ENCODE assay signal across 8 cellular contexts in genomic region chr11:111978028-111978771, GRCh38. TPM values are rescaled to one million over a fixed set of nuclear protein-coding genes. Genes with fewer than 3 reads are reported as not detected.
DNase-seq lines count a peak whose midpoint lies in the region; ATAC-seq lines count a peak whose summit lies in the region.

No MANE protein-coding gene starts in this region.

- H3K9me3 Mint-ChIP-seq in activated naive CD4-positive, alpha-beta T cell treated with anti-CD3 and anti-CD28 coated beads, Interleukin-2, amount 10 ng/mL, durations not matched to agents 7 days and 5 days: no peaks in the 10 kb centered on the region
- H3K9me3 Mint-ChIP-seq in activated naive CD4-positive, alpha-beta T cell treated with anti-CD3 and anti-CD28 coated beads, Interleukin-2, amount 50 U/mL, for 72 hours: no peaks in the 10 kb centered on the region
- no peaks in the 10 kb centered on the region for H3K9me3 Mint-ChIP-seq in activated naive CD8-positive, alpha-beta T cell treated with anti-CD3 and anti-CD28 coated beads, Interleukin-2, amount 10 ng/mL, durations not matched to agents 7 days and 5 days

- ATAC-seq in activated naive CD4-positive, alpha-beta T cell treated with anti-CD3 and anti-CD28 coated beads, Interleukin-2, amount 50 U/mL, for 72 hours: no peak
- no peak for ATAC-seq in activated naive CD8-positive, alpha-beta T cell treated with anti-CD3 and anti-CD28 coated beads, Interleukin-2, amount 10 ng/mL, durations not matched to agents 7 days and 5 days (ENCODE audit: low read depth)

- no peak overlapping the region for H3K27ac Mint-ChIP-seq in activated naive CD4-positive, alpha-beta T cell treated with anti-CD3 and anti-CD28 coated beads, Interleukin-2, amount 10 ng/mL, durations not matched to agents 7 days and 5 days
- H3K27ac Mint-ChIP-seq in activated naive CD4-positive, alpha-beta T cell treated with anti-CD3 and anti-CD28 coated beads, Interleukin-2, amount 50 U/mL, for 72 hours: no peak overlapping the region
- H3K27ac Mint-ChIP-seq in activated naive CD8-positive, alpha-beta T cell treated with anti-CD3 and anti-CD28 coated beads, Interleukin-2, amount 10 ng/mL, durations not matched to agents 7 days and 5 days: no peak overlapping the region

- no peak for DNase-seq in activated naive CD4-positive, alpha-beta T cell treated with anti-CD3 and anti-CD28 coated beads, Interleukin-2, amount 10 ng/mL, durations not matched to agents 7 days and 5 days
- DNase-seq in activated naive CD4-positive, alpha-beta T cell treated with anti-CD3 and anti-CD28 coated beads, Interleukin-2, amount 50 U/mL, for 72 hours (ENCODE audit: low spot score in 2 of 2): no peak
- DNase-seq in activated naive CD8-positive, alpha-beta T cell treated with anti-CD3 and anti-CD28 coated beads, Interleukin-2, amount 10 ng/mL, durations not matched to agents 7 days and 5 days: no peak
- DNase-seq in glomerular visceral epithelial cell (ENCODE audit: extremely low spot score) (peak; percentile 69), non-pigmented ciliary epithelial cell (ENCODE audit: low read depth) (peak; percentile 47), NCI-H2196 (lab: John Stamatoyannopoulos, UW; ENCODE audit: unreplicated experiment) (no peak), GF-D8 (lab: John Stamatoyannopoulos, UW) (no peak), NCI-H2029 treated with DMSO at 0.1 percent for 48 hours (lab: John Stamatoyannopoulos, UW) (no peak)

- POLR2A ChIA-PET in activated naive CD8-positive, alpha-beta T cell treated with anti-CD3 and anti-CD28 coated beads, Interleukin-2, amount 10 ng/mL, durations not matched to agents 7 days and 5 days (lab: Charles Lee): no interaction called here

- CTCF ChIA-PET in activated naive CD4-positive, alpha-beta T cell treated with anti-CD3 and anti-CD28 coated beads, Interleukin-2, amount 10 ng/mL, durations not matched to agents 7 days and 5 days (lab: Charles Lee): interaction anchor here (9.4 kb wide), 1 partner anchor 44 kb away, joined by 217 read pairs; the partner anchor contains the start of gene DIXDC1

- no peaks in the 10 kb centered on the region for H3K36me3 Mint-ChIP-seq in activated naive CD4-positive, alpha-beta T cell treated with anti-CD3 and anti-CD28 coated beads, Interleukin-2, amount 10 ng/mL, durations not matched to agents 7 days and 5 days
- H3K36me3 Mint-ChIP-seq in activated naive CD4-positive, alpha-beta T cell treated with anti-CD3 and anti-CD28 coated beads, Interleukin-2, amount 50 U/mL, for 72 hours: peaks cover 0 to 5% of the 10 kb centered on the region in 2 donors
- peaks cover 2% of the 10 kb centered on the region for H3K36me3 Mint-ChIP-seq in activated naive CD8-positive, alpha-beta T cell treated with anti-CD3 and anti-CD28 coated beads, Interleukin-2, amount 10 ng/mL, durations not matched to agents 7 days and 5 days

- peak overlapping the region; percentile 55 for H3K4me3 Mint-ChIP-seq in activated naive CD4-positive, alpha-beta T cell treated with anti-CD3 and anti-CD28 coated beads, Interleukin-2, amount 10 ng/mL, durations not matched to agents 7 days and 5 days
- H3K4me3 Mint-ChIP-seq in activated naive CD8-positive, alpha-beta T cell treated with anti-CD3 and anti-CD28 coated beads, Interleukin-2, amount 10 ng/mL, durations not matched to agents 7 days and 5 days: peak overlapping the region; percentile 64

- peaks cover 8% of the 10 kb centered on the region for H3K4me1 Mint-ChIP-seq in activated naive CD4-positive, alpha-beta T cell treated with anti-CD3 and anti-CD28 coated beads, Interleukin-2, amount 10 ng/mL, durations not matched to agents 7 days and 5 days
- H3K4me1 Mint-ChIP-seq in activated naive CD8-positive, alpha-beta T cell treated with anti-CD3 and anti-CD28 coated beads, Interleukin-2, amount 10 ng/mL, durations not matched to agents 7 days and 5 days: peaks cover 4% of the 10 kb centered on the region

- peaks cover 34% of the 10 kb centered on the region for H3K27me3 Mint-ChIP-seq in activated naive CD4-positive, alpha-beta T cell treated with anti-CD3 and anti-CD28 coated beads, Interleukin-2, amount 10 ng/mL, durations not matched to agents 7 days and 5 days
- peaks cover 26% of the 10 kb centered on the region for H3K27me3 Mint-ChIP-seq in activated naive CD8-positive, alpha-beta T cell treated with anti-CD3 and anti-CD28 coated beads, Interleukin-2, amount 10 ng/mL, durations not matched to agents 7 days and 5 days

RNA-seq across cellular contexts. Expression of gene DIXDC1, which starts 41.1 kb away (rescaled TPM):
- 10 to 100 TPM in 1 of 2 donors, 1 to 10 TPM in 1; 5.6 to 30.2 TPM for total RNA-seq in activated naive CD4-positive, alpha-beta T cell treated with anti-CD3 and anti-CD28 coated beads, Interleukin-2, amount 50 U/mL, for 72 hours
- total RNA-seq in activated naive CD8-positive, alpha-beta T cell treated with anti-CD3 and anti-CD28 coated beads, Interleukin-2, amount 10 ng/mL, durations not matched to agents 7 days and 5 days: 1 to 10 TPM; 2.5 to 3.2 TPM

RNA-seq across cellular contexts. Expression of gene DLAT, which starts 47.0 kb away (rescaled TPM):
- 10 to 100 TPM; 37.4 to 46.4 TPM for total RNA-seq in activated naive CD4-positive, alpha-beta T cell treated with anti-CD3 and anti-CD28 coated beads, Interleukin-2, amount 50 U/mL, for 72 hours
- total RNA-seq in activated naive CD8-positive, alpha-beta T cell treated with anti-CD3 and anti-CD28 coated beads, Interleukin-2, amount 10 ng/mL, durations not matched to agents 7 days and 5 days: 10 to 100 TPM; 26.0 to 28.5 TPM

RNA-seq across cellular contexts. Expression of gene C11orf52, which starts 59.5 kb away (rescaled TPM):
- total RNA-seq in activated naive CD4-positive, alpha-beta T cell treated with anti-CD3 and anti-CD28 coated beads, Interleukin-2, amount 50 U/mL, for 72 hours: not detected
- not detected for total RNA-seq in activated naive CD8-positive, alpha-beta T cell treated with anti-CD3 and anti-CD28 coated beads, Interleukin-2, amount 10 ng/mL, durations not matched to agents 7 days and 5 days

Comparison
In these comparisons a context has a peak if more than half of its experiments do, and no peak if none do; other contexts are left out.
1. DNase-seq: peak in glomerular visceral epithelial cell (single experiment) and non-pigmented ciliary epithelial cell (single experiment); none in activated naive CD4-positive, alpha-beta T cell treated with anti-CD3 and anti-CD28 coated beads, Interleukin-2, amount 10 ng/mL, durations not matched to agents 7 days and 5 days (single experiment), activated naive CD4-positive, alpha-beta T cell treated with anti-CD3 and anti-CD28 coated beads, Interleukin-2, amount 50 U/mL, for 72 hours (0 of 2), activated naive CD8-positive, alpha-beta T cell treated with anti-CD3 and anti-CD28 coated beads, Interleukin-2, amount 10 ng/mL, durations not matched to agents 7 days and 5 days (single experiment), NCI-H2196 (single experiment), GF-D8 (single experiment) and NCI-H2029 treated with DMSO at 0.1 percent for 48 hours (single experiment).